ENCODE assay signal across 8 cellular contexts in genomic region chr14:100240725-100241032, GRCh38. TPM values are rescaled to one million over a fixed set of nuclear protein-coding genes. Genes with fewer than 3 reads are reported as not detected.
DNase-seq lines count a peak whose midpoint lies in the region; ATAC-seq, FAIRE-seq and TF ChIP-seq lines count a peak whose summit lies in the region.

No MANE protein-coding gene starts in this region.

- no peaks in the 10 kb centered on the region for H3K9me3 ChIP-seq in K562 (replicated peaks; ENCODE audit: control insufficient read depth, insufficient read depth, low read depth, low read length)
- no peaks in the 10 kb centered on the region for H3K9me3 ChIP-seq in lower lobe of right lung
- H3K9me3 ChIP-seq in tibial nerve, result no peaks in the 10 kb centered on the region

- peaks cover 36% of the 10 kb centered on the region for H4K20me1 ChIP-seq in K562 (replicated peaks; ENCODE audit: control insufficient read depth, insufficient read depth, low read length)

- H3K9ac ChIP-seq in K562 (ENCODE audit: insufficient read depth in 1 of 2, low read depth in 2 of 2, low read length in 2 of 2), result peak overlapping the region; percentile 69 to 90

- DNase-seq in activated T-cell treated with anti-CD3 and anti-CD28 coated beads, Interleukin-2, amount 50 U/mL, for 24 hours, result no peak
- no peak for DNase-seq in activated T-cell treated with anti-CD3 and anti-CD28 coated beads, Interleukin-2, amount 50 U/mL, for 1 hour
- no peak for DNase-seq in K562 (ENCODE audit: extremely low read depth in 1 of 4, low spot score in 3 of 4)
- DNase-seq in lower lobe of right lung, result no peak
- no peak for DNase-seq in tibial nerve (ENCODE audit: low spot score in 2 of 2)
- DNase-seq in stimulated activated CD4-positive, alpha-beta T cell treated with anti-CD3 and anti-CD28 coated beads, Interleukin-15, amount 100 ng/mL, for 24 hours, result no peak
- no peak for DNase-seq in GM10266 (ENCODE audit: extremely low spot score)
- DNase-seq in activated CD4-positive, CD25-positive, alpha-beta regulatory T cell (lab: John Stamatoyannopoulos, UW), result no peak

- peak overlapping the region; percentile 80 for H3K4me3 ChIP-seq in K562
- peak overlapping the region; percentile 67 for H3K4me3 ChIP-seq in lower lobe of right lung
- peak overlapping the region; percentile 69 to 100 (median 88) for H3K4me3 ChIP-seq in tibial nerve

- H3K27me3 ChIP-seq in K562 (ENCODE audit: control insufficient read depth in 2 of 2, insufficient read depth in 2 of 2, low read length in 2 of 2) (no peaks in the 10 kb centered on the region), lower lobe of right lung (ENCODE audit: low read depth) (no peaks in the 10 kb centered on the region), tibial nerve (no peaks in the 10 kb centered on the region)

- H3K4me1 ChIP-seq in K562 (replicated peaks in 1 of 2; ENCODE audit: control insufficient read depth in 2 of 2, insufficient read depth in 2 of 2, low read length in 2 of 2) (peaks cover 15 to 19% of the 10 kb centered on the region in 2 experiments; a peak in 4 of 5 replicates), lower lobe of right lung (peaks cover 70% of the 10 kb centered on the region), tibial nerve (peaks cover 0 to 67% (median 41%) of the 10 kb centered on the region in 4 donors)

- peak overlapping the region; percentile 92 for H3K4me3 Mint-ChIP-seq in activated T-cell treated with anti-CD3 and anti-CD28 coated beads, Interleukin-2, amount 50 U/mL, for 24 hours

- no peaks in the 10 kb centered on the region for H3K9me1 ChIP-seq in K562 (ENCODE audit: control insufficient read depth, insufficient read depth, low read length)

- H3K27me3 Mint-ChIP-seq in activated T-cell treated with anti-CD3 and anti-CD28 coated beads, Interleukin-2, amount 50 U/mL, for 24 hours, result no peaks in the 10 kb centered on the region

- CTCF ChIA-PET in K562 (lab: Yijun Ruan, JAX; ENCODE audit: low intra/inter-chr PET ratio), result interaction anchor here (0.9 to 1.6 kb wide), 2 partner anchors 27 to 48 kb away, joined by 3 to 9 read pairs; no protein-coding TSS in a partner anchor

- TF ChIP-seq CTCF in K562 (IDR thresholded peaks at IDR 0.05 in 2 of 3, conservative IDR thresholded peaks at IDR 0.05 in 1 of 3; ENCODE audit: insufficient read depth in 2 of 3, low read depth in 1 of 3, low read length in 3 of 3), result no peak
- no peak for TF ChIP-seq CTCF in lower lobe of right lung (IDR thresholded peaks at IDR 0.05)
- TF ChIP-seq CTCF in tibial nerve (IDR thresholded peaks at IDR 0.05), result no peak
- no peak for TF ChIP-seq CTCF in GM10266 (IDR thresholded peaks at IDR 0.05; ENCODE audit: control insufficient read depth, insufficient read depth, low read depth, missing control alignments)

- peak overlapping the region; percentile 74 for H3K4me2 ChIP-seq in K562 (ENCODE audit: insufficient read depth, low read length)

- WGBS in K562 (ENCODE audit: insufficient coverage, low coverage, missing lambda C conversion rate), result 0% methylated on average over 7 of the region's 7 CpGs
- WGBS in tibial nerve, 2 donors, result 2 to 5% methylated on average over 7 of the region's 7 CpGs

- H3K79me2 ChIP-seq in K562 (ENCODE audit: control insufficient read depth, insufficient read depth, low read length), result peaks cover 90% of the 10 kb centered on the region

- no peaks in the 10 kb centered on the region for H3K9me3 Mint-ChIP-seq in activated T-cell treated with anti-CD3 and anti-CD28 coated beads, Interleukin-2, amount 50 U/mL, for 24 hours

- H3K36me3 ChIP-seq in K562 (ENCODE audit: control insufficient read depth, insufficient read depth, low read length) (peaks cover 30% of the 10 kb centered on the region), lower lobe of right lung (no peaks in the 10 kb centered on the region), tibial nerve (no peaks in the 10 kb centered on the region)

- BruUV-seq in K562 (replicated peaks; lab: Mats Ljungman, UMichigan), result no TSS peak

- TF ChIP-seq RAD21 in K562 (CRISPR knock-in tag; conservative IDR thresholded peaks at IDR 0.05 in 1 of 2, IDR thresholded peaks at IDR 0.05 in 1 of 2), result no peak

- no peak for FAIRE-seq in K562 (lab: Jason Lieb, UNC)

- peak overlapping the region; percentile 96 for H3K27ac Mint-ChIP-seq in activated T-cell treated with anti-CD3 and anti-CD28 coated beads, Interleukin-2, amount 50 U/mL, for 24 hours

- H2AFZ ChIP-seq in K562 (ENCODE audit: low read depth, low read length), result no peak overlapping the region

- ATAC-seq in K562 (no peak), lower lobe of right lung (no peak)

- intact Hi-C loops in K562 (cut with micrococcal nuclease), result no loop called here
- intact Hi-C loops in lower lobe of right lung (cut with DNase I), result no loop called here

- in situ Hi-C loops in K562 (cut with MboI), result no loop called here

- POLR2A ChIA-PET in K562 (lab: Yijun Ruan, JAX), result interaction anchor here (0.6 to 1.1 kb wide), 5 partner anchors 14 to 231 kb away, joined by 3 to 4 read pairs (median 3); no protein-coding TSS in a partner anchor

- H3K36me3 Mint-ChIP-seq in activated T-cell treated with anti-CD3 and anti-CD28 coated beads, Interleukin-2, amount 50 U/mL, for 24 hours (ENCODE audit: low read depth), result peaks cover 69% of the 10 kb centered on the region

- H3K4me1 Mint-ChIP-seq in activated T-cell treated with anti-CD3 and anti-CD28 coated beads, Interleukin-2, amount 50 U/mL, for 24 hours (ENCODE audit: low read depth), result peaks cover 56% of the 10 kb centered on the region

- H3K27ac ChIP-seq in K562 (ENCODE audit: extremely low read depth, low read depth, low read length), result peak overlapping the region; percentile 77; the same call in 2 of the 3 replicates
- H3K27ac ChIP-seq in lower lobe of right lung, result peak overlapping the region; percentile 82
- peak overlapping the region; percentile 95 to 100 (median 96) for H3K27ac ChIP-seq in tibial nerve

- TF ChIP-seq POLR2A in K562 (conservative IDR thresholded peaks at IDR 0.05), result no peak
- TF ChIP-seq POLR2A in tibial nerve (IDR thresholded peaks at IDR 0.05), result no peak

- TF ChIP-seq EP300 in K562 (IDR thresholded peaks at IDR 0.05; ENCODE audit: low read length) (no peak), tibial nerve (IDR thresholded peaks at IDR 0.05) (no peak)

TF ChIP-seq in K562, 482 proteins besides CTCF, POLR2A, EP300 and RAD21 (continues in another document):
- TF ChIP-seq ZNF224 (CRISPR knock-in tag; IDR thresholded peaks at IDR 0.05), result no peak
- TF ChIP-seq ZNF77 (CRISPR knock-in tag; IDR thresholded peaks at IDR 0.05), result no peak
- 0 out of 4 replicates have a peak, but pooled peaks of 1 of the 2 experiments have one; percentile 27 for TF ChIP-seq MLLT1 (IDR thresholded peaks at IDR 0.05)
- TF ChIP-seq ZNF589 (CRISPR knock-in tag; IDR thresholded peaks at IDR 0.05; ENCODE audit: low read depth), result no peak
- no peak for TF ChIP-seq HSF4 (CRISPR knock-in tag; IDR thresholded peaks at IDR 0.05; ENCODE audit: borderline replicate concordance)
- TF ChIP-seq ZFX (CRISPR knock-in tag; IDR thresholded peaks at IDR 0.05), result 0 out of 2 replicates have a peak, but pooled peaks have one; percentile 10
- no peak for TF ChIP-seq ZNF780A (CRISPR knock-in tag; IDR thresholded peaks at IDR 0.05)
- no peak for TF ChIP-seq GMEB1 (CRISPR knock-in tag; IDR thresholded peaks at IDR 0.05)

RNA-seq across cellular contexts. Expression of gene YY1, which starts 1.7 kb away (rescaled TPM):
- total RNA-seq in K562 (2011; cell fraction: chromatin; rRNA removed; ENCODE audit: low replicate concordance), result 30.4 and 53.6 TPM in 2 replicates
- 21.0 and 21.6 TPM in 2 replicates for total RNA-seq in K562 (2011; cell fraction: nucleolus; rRNA removed)
- 32.7 and 52.1 TPM in 2 replicates for total RNA-seq in K562 (2011; cell fraction: nucleoplasm; rRNA removed)
- total RNA-seq in K562 (2014; rRNA removed) (45.3 and 46.7 TPM in 2 replicates), K562 (2014; rRNA removed; fragmentation: Illumina TruSeq; extraction: Trizol) (70.8 and 81.3 TPM in 2 replicates), K562 (2015; rRNA removed; fragmentation: Illumina TruSeq; extraction: Trizol) (44.3 and 53.0 TPM in 2 replicates), K562 (2021) (74.2 and 76.9 TPM in 2 replicates), lower lobe of right lung (74.8 TPM), tibial nerve (10 to 100 TPM; 55.9 to 60.3 (median 58.7) TPM)
- polyA plus RNA-seq in K562 (2011; rRNA removed) (35.4 and 55.0 TPM in 2 replicates), K562 (2014; fragmentation: Illumina TruSeq; extraction: Trizol) (43.9 and 46.5 TPM in 2 replicates), K562 (2014; fragmentation: Nextera tagmentation; extraction: Ambion mirVana) (10 to 100 TPM; 20.8 to 21.0 TPM), K562 (2014; rRNA removed) (28.8 and 29.0 TPM in 2 replicates)
- 16.4 TPM in 2 replicates for polyA plus RNA-seq in K562 (2011; cell fraction: cytosol; rRNA removed)
- 22.7 and 24.9 TPM in 2 replicates for polyA plus RNA-seq in K562 (2011; cell fraction: nucleus; rRNA removed)
- 44.5 and 48.2 TPM in 2 replicates for polyA plus RNA-seq in K562 (2012)
- 33.4 and 50.0 TPM in 2 replicates for polyA minus RNA-seq in K562 (2011; rRNA and poly(A)+ RNA removed)
- polyA minus RNA-seq in K562 (2011; cell fraction: cytosol; rRNA and poly(A)+ RNA removed), result 21.0 and 27.0 TPM in 2 replicates
- polyA minus RNA-seq in K562 (2011; cell fraction: nucleus; rRNA and poly(A)+ RNA removed), result 11.6 and 19.1 TPM in 2 replicates
